In genomic region chr2:7748717-7749415, GRCh38 we compare ENCODE assay signal across 15 cellular contexts.
DNase-seq lines count a peak whose midpoint lies in the region; ATAC-seq and TF ChIP-seq lines count a peak whose summit lies in the region.
"Had no signal": no experiment of that assay in that cellular context is flagged by ENCODE, and none has a peak within 500 bp of the region (broad histone marks: within the 10 kb centered on the region; RNA-seq: fewer than 3 reads in every experiment).

No MANE protein-coding gene starts in this region.

- peaks cover 50% of the 10 kb centered on the region for H3K4me1 Mint-ChIP-seq in activated CD8-positive, alpha-beta memory T cell treated with anti-CD3 and anti-CD28 coated beads, Interleukin-2, amount 10 ng/mL, durations not matched to agents 7 days and 5 days

- no peaks in the 10 kb centered on the region for H3K79me2 ChIP-seq in mammary epithelial cell (ENCODE audit: insufficient read depth, low read length)

- peak overlapping the region; percentile 58 for H3K4me2 ChIP-seq in mammary epithelial cell (ENCODE audit: insufficient read depth, low read depth, low read length)
- H3K4me2 ChIP-seq: KMS-11 had no signal

- in situ Hi-C loops in mammary epithelial cell (cut with MboI; ENCODE audit: low sequenced_read_pairs in 2 of 2): no loop called here

- H3K27ac ChIP-seq in RWPE1: peak overlapping the region; percentile 63
- peak overlapping the region; percentile 41 for H3K27ac ChIP-seq in mammary epithelial cell (ENCODE audit: insufficient read depth, low read depth, low read length)
- H3K27ac ChIP-seq in prostate gland: no peak overlapping the region
- H3K27ac ChIP-seq: KMS-11, thyroid gland had no signal

- ATAC-seq in activated CD8-positive, alpha-beta memory T cell treated with anti-CD3 and anti-CD28 coated beads, Interleukin-2, amount 10 ng/mL, durations not matched to agents 7 days and 5 days: peak; percentile 67
- ATAC-seq: sciatic nerve had no signal

- peak overlapping the region; percentile 64 for H3K4me3 Mint-ChIP-seq in activated CD8-positive, alpha-beta memory T cell treated with anti-CD3 and anti-CD28 coated beads, Interleukin-2, amount 10 ng/mL, durations not matched to agents 7 days and 5 days

- H3K27me3 ChIP-seq in mammary epithelial cell (ENCODE audit: insufficient read depth, low read length) (no peaks in the 10 kb centered on the region), prostate gland (replicated peaks; ENCODE audit: insufficient read depth) (no peaks in the 10 kb centered on the region)
- H3K27me3 ChIP-seq: thyroid gland had no signal

- no peak for TF ChIP-seq POLR2A in prostate gland (IDR thresholded peaks at IDR 0.05)

- H3K9me3 ChIP-seq in mammary epithelial cell (replicated peaks; ENCODE audit: insufficient read depth, low read length) (peaks cover 1% of the 10 kb centered on the region), prostate gland (no peaks in the 10 kb centered on the region)
- H3K9me3 ChIP-seq: thyroid gland had no signal

- peaks cover 24% of the 10 kb centered on the region for H3K9me3 Mint-ChIP-seq in activated CD8-positive, alpha-beta memory T cell treated with anti-CD3 and anti-CD28 coated beads, Interleukin-2, amount 10 ng/mL, durations not matched to agents 7 days and 5 days (ENCODE audit: low read depth)

- H3K27ac Mint-ChIP-seq in activated CD8-positive, alpha-beta memory T cell treated with anti-CD3 and anti-CD28 coated beads, Interleukin-2, amount 10 ng/mL, durations not matched to agents 7 days and 5 days: peak overlapping the region; percentile 94

- POLR2A ChIA-PET in RWPE1 (lab: Yijun Ruan, JAX; ENCODE audit: low non-redundant PET): no interaction called here

- dilution Hi-C loops in mammary epithelial cell (cut with HindIII; ENCODE audit: low sequenced_read_pairs): no loop called here

- H3K4me1 ChIP-seq in mammary epithelial cell (ENCODE audit: insufficient read depth, low read length) (peaks cover 12% of the 10 kb centered on the region), prostate gland (replicated peaks) (no peaks in the 10 kb centered on the region)
- H3K4me1 ChIP-seq: thyroid gland had no signal

- intact Hi-C loops in mammary epithelial cell (cut with micrococcal nuclease) (no loop called here), prostate gland (cut with DNase I) (no loop called here)

- H4K20me1 ChIP-seq in mammary epithelial cell (ENCODE audit: insufficient read depth, low read length): no peaks in the 10 kb centered on the region

- H3K36me3 Mint-ChIP-seq in activated CD8-positive, alpha-beta memory T cell treated with anti-CD3 and anti-CD28 coated beads, Interleukin-2, amount 10 ng/mL, durations not matched to agents 7 days and 5 days: peaks cover 69% of the 10 kb centered on the region

- no peak overlapping the region for H3K4me3 ChIP-seq in mammary epithelial cell (replicated peaks in 1 of 3; ENCODE audit: insufficient read depth in 1 of 3, low read depth in 2 of 3, low read length in 3 of 3)
- no peak overlapping the region for H3K4me3 ChIP-seq in prostate gland
- H3K4me3 ChIP-seq: thyroid gland had no signal

- CTCF ChIA-PET in activated CD8-positive, alpha-beta memory T cell treated with anti-CD3 and anti-CD28 coated beads, Interleukin-2, amount 10 ng/mL, durations not matched to agents 7 days and 5 days (lab: Charles Lee): interaction anchor here (0.9 to 1.8 kb wide), 6 partner anchors 8 to 936 kb away, joined by 3 to 8 read pairs (median 5); no protein-coding TSS in a partner anchor
- CTCF ChIA-PET in RWPE1 (lab: Yijun Ruan, JAX) (no interaction called here), mammary epithelial cell (lab: Charles Lee; ENCODE audit: low non-redundant PET) (no interaction called here)

- WGBS in mammary epithelial cell (ENCODE audit: low coverage, missing lambda C conversion rate): 52% methylated on average over 13 of the region's 17 CpGs
- WGBS in prostate gland: 66% methylated on average over 17 of the region's 17 CpGs

- peak overlapping the region; percentile 64 for H2AFZ ChIP-seq in mammary epithelial cell (ENCODE audit: low read depth, low read length)

- no peaks in the 10 kb centered on the region for H3K27me3 Mint-ChIP-seq in activated CD8-positive, alpha-beta memory T cell treated with anti-CD3 and anti-CD28 coated beads, Interleukin-2, amount 10 ng/mL, durations not matched to agents 7 days and 5 days

- no peaks in the 10 kb centered on the region for H3K36me3 ChIP-seq in mammary epithelial cell (ENCODE audit: insufficient read depth, low read length)
- no peaks in the 10 kb centered on the region for H3K36me3 ChIP-seq in prostate gland
- H3K36me3 ChIP-seq: thyroid gland had no signal

- TF ChIP-seq CTCF in RWPE1 (conservative IDR thresholded peaks at IDR 0.05; ENCODE audit: low read depth) (no peak), mammary epithelial cell (conservative IDR thresholded peaks at IDR 0.05 in 1 of 2, IDR thresholded peaks at IDR 0.05 in 1 of 2; ENCODE audit: extremely low read depth in 1 of 2, insufficient read depth in 1 of 2, low read depth in 1 of 2, low read length in 2 of 2) (no peak), prostate gland (IDR thresholded peaks at IDR 0.05) (no peak)

- DNase-seq in activated CD8-positive, alpha-beta memory T cell treated with anti-CD3 and anti-CD28 coated beads, Interleukin-2, amount 10 ng/mL, durations not matched to agents 7 days and 5 days: peak; percentile 81
- DNase-seq in activated CD8-positive, alpha-beta memory T cell treated with anti-CD3 and anti-CD28 coated beads for 24 hours: no peak
- DNase-seq in RWPE1 (ENCODE audit: low spot score) (peak; percentile 68), mammary epithelial cell (peak; percentile 88), prostate gland (ENCODE audit: low spot score) (peak; percentile 41), globus pallidus (ENCODE audit: low spot score) (no peak), 8988T (no peak)
- no peak for DNase-seq in activated effector memory CD4-positive, alpha-beta T cell treated with Interleukin-2 at 50 U/mL for 16 hours
- DNase-seq: effector CD4-positive, alpha-beta T cell; head of caudate nucleus; NCI-H446; SIG-M5; thyroid gland had no signal

- no peak overlapping the region for H3K9ac ChIP-seq in mammary epithelial cell (ENCODE audit: insufficient read depth, low read length)
- H3K9ac ChIP-seq: KMS-11 had no signal

- no TSS peak for BruUV-seq in mammary epithelial cell (replicated peaks; lab: Mats Ljungman, UMichigan)

Comparison
In these comparisons a context has a peak if more than half of its experiments do, and no peak if none do; other contexts are left out.
1. DNase-seq: peak in activated CD8-positive, alpha-beta memory T cell treated with anti-CD3 and anti-CD28 coated beads, Interleukin-2, amount 10 ng/mL, durations not matched to agents 7 days and 5 days (single experiment), RWPE1 (single experiment), mammary epithelial cell (single experiment) and prostate gland (single experiment); none in activated CD8-positive, alpha-beta memory T cell treated with anti-CD3 and anti-CD28 coated beads for 24 hours (single experiment), globus pallidus (single experiment), activated effector memory CD4-positive, alpha-beta T cell treated with Interleukin-2 at 50 U/mL for 16 hours (single experiment) and 8988T (single experiment).
2. H3K27ac ChIP-seq: peak in RWPE1 (single experiment) and mammary epithelial cell (single experiment); none in prostate gland (0 of 2).